In genomic region chrX:65871671-65872311, GRCh38 we compare ENCODE assay signal across 8 cellular contexts.
DNase-seq lines count a peak whose midpoint lies in the region; ATAC-seq, FAIRE-seq and TF ChIP-seq lines count a peak whose summit lies in the region.

No MANE protein-coding gene starts in this region.

- DNase-seq in COLO829 (ENCODE audit: low spot score) (peak; percentile 6), HT1080 (ENCODE audit: low read depth) (peak; percentile 79), bronchial epithelial cell (ENCODE audit: low read depth) (peak; percentile 87), globus pallidus (ENCODE audit: low spot score) (no peak), DMS114 treated with DMSO at 0.1 percent for 48 hours (lab: John Stamatoyannopoulos, UW; ENCODE audit: unreplicated experiment) (no peak), retina (no peak)

- peak; percentile 60 for TF ChIP-seq CTCF in bronchial epithelial cell (IDR thresholded peaks at IDR 0.05; ENCODE audit: insufficient read depth, low read length, severe bottlenecking)

- H3K4me3 ChIP-seq in bronchial epithelial cell (ENCODE audit: low read depth, low read length): no peak overlapping the region

- no peaks in the 10 kb centered on the region for H3K36me3 ChIP-seq in bronchial epithelial cell (ENCODE audit: control insufficient read depth, insufficient read depth, low read length)

- FAIRE-seq in bronchial epithelial cell (lab: Jason Lieb, UNC): no peak

- H3K27me3 ChIP-seq in bronchial epithelial cell (ENCODE audit: control insufficient read depth, insufficient read depth, low read length): no peaks in the 10 kb centered on the region

- ATAC-seq in GM19324 (IDR thresholded peaks at IDR 0.05; ENCODE audit: low FRiP score, unreplicated experiment) (peak; percentile 49), GM21528 (IDR thresholded peaks at IDR 0.05; ENCODE audit: low FRiP score, unreplicated experiment) (no peak)

Comparison
In these comparisons a context has a peak if more than half of its experiments do, and no peak if none do; other contexts are left out.
1. DNase-seq: peak in COLO829 (single experiment), HT1080 (single experiment) and bronchial epithelial cell (single experiment); none in globus pallidus (single experiment), DMS114 treated with DMSO at 0.1 percent for 48 hours (single experiment) and retina (single experiment).